Comparison of ENCODE assay signal across 28 cellular contexts in the genomic region with DNA sequence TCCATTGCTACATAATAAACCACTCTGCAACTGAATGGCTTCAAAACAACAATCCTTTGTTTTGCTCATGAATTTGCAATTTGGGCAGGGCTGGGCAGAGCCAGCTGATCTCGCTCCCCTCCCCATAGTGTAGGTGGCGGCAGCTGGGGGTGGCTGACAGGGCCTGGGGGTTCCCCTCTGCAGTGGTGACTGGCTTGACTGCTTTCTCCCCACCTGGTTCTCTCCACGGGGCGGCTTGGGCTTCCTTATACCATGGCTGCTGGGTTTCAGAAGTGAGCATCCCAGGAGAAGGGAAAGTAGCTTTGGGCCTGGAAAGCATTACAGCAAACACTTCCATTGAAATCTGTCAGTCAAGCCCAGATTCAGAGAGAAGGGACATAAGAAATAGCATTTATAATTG.
DNase-seq lines count a peak whose midpoint lies in the region; ATAC-seq, FAIRE-seq and TF ChIP-seq lines count a peak whose summit lies in the region.
"Had no signal": no experiment of that assay in that cellular context is flagged by ENCODE, and none has a peak within 500 bp of the region (broad histone marks: within the 10 kb centered on the region; RNA-seq: fewer than 3 reads in every experiment).

No MANE protein-coding gene starts in this region.

- H3K27ac Mint-ChIP-seq in GM23338: no peak overlapping the region
- no peak overlapping the region for H3K27ac Mint-ChIP-seq in activated CD4-positive, alpha-beta T cell treated with anti-CD3 and anti-CD28 coated beads, Interleukin-2, amount 10 ng/mL, durations not matched to agents 24 days and 14 days
- H3K27ac Mint-ChIP-seq: B cell; CD8-positive, alpha-beta T cell had no signal

- TF ChIP-seq CTCF in GM23338 (conservative IDR thresholded peaks at IDR 0.05; ENCODE audit: low read depth in 2 of 2) (no peak), kidney (IDR thresholded peaks at IDR 0.05; ENCODE audit: borderline replicate concordance, extremely low read depth, insufficient read depth) (no peak)

- no peak overlapping the region for H3K9ac ChIP-seq in kidney (ENCODE audit: low read length in 2 of 2)

- H3F3A ChIP-seq in GM23338 (replicated peaks; ENCODE audit: low read depth): peaks cover 16% of the 10 kb centered on the region

- no peaks in the 10 kb centered on the region for H3K79me2 ChIP-seq in GM23338 (replicated peaks; ENCODE audit: insufficient read depth)

- H3K9me3 ChIP-seq in kidney (ENCODE audit: control insufficient read depth in 1 of 2, low read length in 2 of 2): no peaks in the 10 kb centered on the region
- H3K9me3 ChIP-seq: A549, Caco-2, SJCRH30 had no signal

- peaks cover 6% of the 10 kb centered on the region; the same call in 1 of the 2 replicates for H3K27me3 ChIP-seq in GM23338 (ENCODE audit: insufficient read depth)

- H3K36me3 ChIP-seq in GM23338 (ENCODE audit: insufficient read depth) (no peaks in the 10 kb centered on the region), kidney (ENCODE audit: control insufficient read depth in 1 of 2, insufficient read depth in 2 of 2, low read length in 2 of 2) (no peaks in the 10 kb centered on the region)
- H3K36me3 ChIP-seq: SJCRH30 had no signal

- intact Hi-C loops in kidney (cut with DNase I): no loop called here
- intact Hi-C loops in posterior vena cava (cut with DNase I): no loop called here
- intact Hi-C loops in activated CD4-positive, alpha-beta T cell treated with anti-CD3 and anti-CD28 coated beads, Interleukin-2, amount 10 ng/mL, durations not matched to agents 24 days and 14 days (cut with micrococcal nuclease): no loop called here

- H3K4me1 ChIP-seq in GM23338 (ENCODE audit: insufficient read depth) (peaks cover 55% of the 10 kb centered on the region), kidney (ENCODE audit: control insufficient read depth in 1 of 2, insufficient read depth in 1 of 2, low read depth in 1 of 2, low read length in 2 of 2) (no peaks in the 10 kb centered on the region)
- H3K4me1 ChIP-seq: A549, Caco-2 had no signal

- H3K9me3 Mint-ChIP-seq in GM23338: no peaks in the 10 kb centered on the region
- H3K9me3 Mint-ChIP-seq in activated CD4-positive, alpha-beta T cell treated with anti-CD3 and anti-CD28 coated beads, Interleukin-2, amount 10 ng/mL, durations not matched to agents 24 days and 14 days: no peaks in the 10 kb centered on the region
- H3K9me3 Mint-ChIP-seq: CD8-positive, alpha-beta T cell had no signal

- H3K27ac ChIP-seq in GM23338 (ENCODE audit: low read depth) (peak overlapping the region; percentile 64; the same call in 1 of the 2 replicates), kidney (ENCODE audit: low read depth in 2 of 2, low read length in 2 of 2) (no peak overlapping the region)
- H3K27ac ChIP-seq: A549, C4-2B, PC-9, SJCRH30 had no signal

- H4K20me1 ChIP-seq in GM23338 (replicated peaks; ENCODE audit: insufficient read depth): no peaks in the 10 kb centered on the region

- no peaks in the 10 kb centered on the region for H3K36me3 Mint-ChIP-seq in GM23338 (ENCODE audit: low read depth)
- H3K36me3 Mint-ChIP-seq in activated CD4-positive, alpha-beta T cell treated with anti-CD3 and anti-CD28 coated beads, Interleukin-2, amount 10 ng/mL, durations not matched to agents 24 days and 14 days (ENCODE audit: low read depth): no peaks in the 10 kb centered on the region
- H3K36me3 Mint-ChIP-seq: CD8-positive, alpha-beta T cell had no signal

- FAIRE-seq in kidney (lab: Jason Lieb, UNC): no peak
- FAIRE-seq: A549, GM12891, HTR-8/SVneo, K562 had no signal

- DNase-seq in AG20443 (ENCODE audit: low spot score): peak; percentile 3
- DNase-seq in GM23338 (ENCODE audit: low spot score): no peak
- DNase-seq in kidney: peak; percentile 26
- DNase-seq in posterior vena cava (ENCODE audit: low spot score): peak; percentile 38
- DNase-seq in activated CD4-positive, alpha-beta T cell treated with anti-CD3 and anti-CD28 coated beads, Interleukin-2, amount 10 ng/mL, durations not matched to agents 24 days and 14 days: no peak
- DNase-seq in NCI-H1092 (lab: John Stamatoyannopoulos, UW): no peak
- DNase-seq in dedifferentiated amniotic fluid mesenchymal stem cell (ENCODE audit: extremely low spot score): no peak
- no peak for DNase-seq in midbrain (lab: John Stamatoyannopoulos, UW)
- DNase-seq: Caco-2, DMS 273 treated with DMSO at 0.1 percent for 48 hours, DMS79, EL, GDM1, Kasumi-1, NCI-H1105, NCI-H2029, NCI-H446 treated with DMSO at 0.1 percent for 48 hours, NCI-H526, PC-9, SJCRH30 had no signal

- H3K4me2 ChIP-seq in GM23338: peak overlapping the region; percentile 61
- H3K4me2 ChIP-seq: A549, PC-9 had no signal

- no peak overlapping the region for H3K4me3 Mint-ChIP-seq in GM23338
- H3K4me3 Mint-ChIP-seq in activated CD4-positive, alpha-beta T cell treated with anti-CD3 and anti-CD28 coated beads, Interleukin-2, amount 10 ng/mL, durations not matched to agents 24 days and 14 days: no peak overlapping the region
- H3K4me3 Mint-ChIP-seq: B cell; CD8-positive, alpha-beta T cell had no signal

- no peaks in the 10 kb centered on the region for H3K9me2 ChIP-seq in GM23338 (ENCODE audit: insufficient read depth)

- H3K4me3 ChIP-seq in GM23338 (no peak overlapping the region), kidney (ENCODE audit: low read length in 2 of 2) (no peak overlapping the region)
- H3K4me3 ChIP-seq: A549, K562, PC-9, SJCRH30 had no signal

- H3K27me3 Mint-ChIP-seq in GM23338 (ENCODE audit: insufficient read depth, low read depth, poor library complexity): peaks cover 25% of the 10 kb centered on the region
- peaks cover 5% of the 10 kb centered on the region for H3K27me3 Mint-ChIP-seq in activated CD4-positive, alpha-beta T cell treated with anti-CD3 and anti-CD28 coated beads, Interleukin-2, amount 10 ng/mL, durations not matched to agents 24 days and 14 days

- H3K4me1 Mint-ChIP-seq in GM23338: peaks cover 38% of the 10 kb centered on the region
- no peaks in the 10 kb centered on the region for H3K4me1 Mint-ChIP-seq in activated CD4-positive, alpha-beta T cell treated with anti-CD3 and anti-CD28 coated beads, Interleukin-2, amount 10 ng/mL, durations not matched to agents 24 days and 14 days
- H3K4me1 Mint-ChIP-seq: B cell had no signal

- ATAC-seq in GM23338: peak; percentile 6; the same call in 2 of the 3 replicates
- ATAC-seq: A549; CD8-positive, alpha-beta T cell; K562; Right ventricle myocardium inferior had no signal

- H2AFZ ChIP-seq in GM23338: peak overlapping the region; percentile 59
- H2AFZ ChIP-seq: PC-9 had no signal

TF ChIP-seq in GM23338, 12 proteins besides CTCF, POLR2A, EP300 and RAD21:
- TF ChIP-seq REST (IDR thresholded peaks at IDR 0.05; ENCODE audit: unreplicated experiment) (no peak), POLR2AphosphoS5 (IDR thresholded peaks at IDR 0.05; ENCODE audit: low read depth) (no peak), EZH2phosphoT487 (IDR thresholded peaks at IDR 0.05; ENCODE audit: unreplicated experiment) (no peak)
- TF ChIP-seq, protein P1, sequence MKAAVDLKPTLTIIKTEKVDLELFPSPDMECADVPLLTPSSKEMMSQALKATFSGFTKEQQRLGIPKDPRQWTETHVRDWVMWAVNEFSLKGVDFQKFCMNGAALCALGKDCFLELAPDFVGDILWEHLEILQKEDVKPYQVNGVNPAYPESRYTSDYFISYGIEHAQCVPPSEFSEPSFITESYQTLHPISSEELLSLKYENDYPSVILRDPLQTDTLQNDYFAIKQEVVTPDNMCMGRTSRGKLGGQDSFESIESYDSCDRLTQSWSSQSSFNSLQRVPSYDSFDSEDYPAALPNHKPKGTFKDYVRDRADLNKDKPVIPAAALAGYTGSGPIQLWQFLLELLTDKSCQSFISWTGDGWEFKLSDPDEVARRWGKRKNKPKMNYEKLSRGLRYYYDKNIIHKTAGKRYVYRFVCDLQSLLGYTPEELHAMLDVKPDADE (IDR thresholded peaks at IDR 0.05): no peak

Comparison
In these comparisons a context has a peak if more than half of its experiments do, and no peak if none do; other contexts are left out.
1. DNase-seq: peak in AG20443 (single experiment), kidney (single experiment) and posterior vena cava (single experiment); none in GM23338 (single experiment), activated CD4-positive, alpha-beta T cell treated with anti-CD3 and anti-CD28 coated beads, Interleukin-2, amount 10 ng/mL, durations not matched to agents 24 days and 14 days (single experiment), NCI-H1092 (single experiment), dedifferentiated amniotic fluid mesenchymal stem cell (single experiment) and midbrain (single experiment).